Comparison of ENCODE assay signal across 21 cellular contexts in genomic region chr3:160162440-160162839, GRCh38.
DNase-seq lines count a peak whose midpoint lies in the region; ATAC-seq, FAIRE-seq and TF ChIP-seq lines count a peak whose summit lies in the region.
"Had no signal": no experiment of that assay in that cellular context is flagged by ENCODE, and none has a peak within 500 bp of the region (broad histone marks: within the 10 kb centered on the region; RNA-seq: fewer than 3 reads in every experiment).

No MANE protein-coding gene starts in this region.

- H3K36me3 Mint-ChIP-seq in type B pancreatic cell, result no peaks in the 10 kb centered on the region
- H3K36me3 Mint-ChIP-seq in activated T-helper 17 cell treated with anti-CD3 and anti-CD28 coated beads, Interleukin-2, amount 50 U/mL, for 72 hours (ENCODE audit: low read depth), result no peaks in the 10 kb centered on the region
- H3K36me3 Mint-ChIP-seq in activated CD4-positive, alpha-beta T cell treated with anti-CD3 and anti-CD28 coated beads, Interleukin-2, amount 10 ng/mL, durations not matched to agents 24 days and 14 days (ENCODE audit: low read depth), result no peaks in the 10 kb centered on the region
- H3K36me3 Mint-ChIP-seq: CD8-positive, alpha-beta memory T cell had no signal

- H2AFZ ChIP-seq in HepG2 (ENCODE audit: low read length), result no peak overlapping the region

- H3K27ac ChIP-seq in HepG2 (ENCODE audit: extremely low read length, insufficient read depth, low read length) (no peak overlapping the region), right lobe of liver (no peak overlapping the region)
- H3K27ac ChIP-seq: brain microvascular endothelial cell, gastroesophageal sphincter, neutrophil, Peyer's patch had no signal

- DNase-seq in HepG2 (ENCODE audit: low spot score), result no peak
- no peak for DNase-seq in right lobe of liver
- peak; percentile 42 for DNase-seq in astrocyte of the hippocampus (ENCODE audit: low read depth, low spot score)
- peak; percentile 15 for DNase-seq in kidney tubule cell (ENCODE audit: low spot score)
- DNase-seq in type B pancreatic cell (ENCODE audit: extremely low spot score, unreplicated experiment), result no peak
- DNase-seq in dermis blood vessel endothelial cell, result no peak
- DNase-seq in activated CD4-positive, alpha-beta T cell treated with anti-CD3 and anti-CD28 coated beads, Interleukin-2, amount 10 ng/mL, durations not matched to agents 24 days and 14 days, result no peak
- DNase-seq: activated naive CD4-positive, alpha-beta T cell treated with anti-CD3 and anti-CD28 coated beads, Interleukin-2, amount 50 U/mL, for 16 hours; brain microvascular endothelial cell; CD8-positive, alpha-beta memory T cell; cortex of kidney; DND-41; mammary epithelial cell; NCI-H2029; Peyer's patch; right cardiac atrium; stimulated activated CD4-positive, alpha-beta T cell treated with anti-CD3 and anti-CD28 coated beads, Interleukin-2, amount 100 ng/mL, for 48 hours had no signal

- POLR2A ChIA-PET in HepG2 (lab: Yijun Ruan, JAX), result no interaction called here

- H3K9ac ChIP-seq in HepG2 (ENCODE audit: insufficient read depth, low read depth, low read length), result no peak overlapping the region

- no TSS peak for BruUV-seq in HepG2 (replicated peaks; lab: Mats Ljungman, UMichigan)

- CTCF ChIA-PET in HepG2 (lab: Yijun Ruan, JAX; ENCODE audit: low intra/inter-chr PET ratio, low total read pairs), result interaction anchor here (2.2 kb wide), 1 partner anchor 251 kb away, joined by 19 read pairs; no protein-coding TSS in a partner anchor

- H3K4me1 ChIP-seq in HepG2 (ENCODE audit: insufficient read depth, low read length) (no peaks in the 10 kb centered on the region), right lobe of liver (no peaks in the 10 kb centered on the region)
- H3K4me1 ChIP-seq: gastroesophageal sphincter, Peyer's patch had no signal

- H3K4me3 Mint-ChIP-seq in type B pancreatic cell, result no peak overlapping the region
- H3K4me3 Mint-ChIP-seq in activated T-helper 17 cell treated with anti-CD3 and anti-CD28 coated beads, Interleukin-2, amount 50 U/mL, for 72 hours, result no peak overlapping the region
- H3K4me3 Mint-ChIP-seq in activated CD4-positive, alpha-beta T cell treated with anti-CD3 and anti-CD28 coated beads, Interleukin-2, amount 10 ng/mL, durations not matched to agents 24 days and 14 days, result no peak overlapping the region
- H3K4me3 Mint-ChIP-seq: CD8-positive, alpha-beta memory T cell had no signal

- H4K20me1 ChIP-seq in HepG2 (ENCODE audit: insufficient read depth, low read length), result no peaks in the 10 kb centered on the region

- TF ChIP-seq POLR2A in HepG2 (IDR thresholded peaks at IDR 0.05; ENCODE audit: insufficient read depth in 1 of 2, low read depth in 2 of 2, low read length in 2 of 2) (no peak), right lobe of liver (IDR thresholded peaks at IDR 0.05) (no peak)

- no peak for TF ChIP-seq RAD21 in HepG2 (CRISPR knock-in tag; IDR thresholded peaks at IDR 0.05)

- FAIRE-seq in HepG2 (lab: Jason Lieb, UNC), result no peak
- FAIRE-seq: GM19239 had no signal

- H3K4me2 ChIP-seq in HepG2 (ENCODE audit: low read depth, low read length), result no peak overlapping the region

- H3K36me3 ChIP-seq in HepG2 (replicated peaks in 1 of 2; ENCODE audit: control insufficient read depth in 1 of 2, insufficient read depth in 2 of 2, low read length in 2 of 2), result no peaks in the 10 kb centered on the region
- H3K36me3 ChIP-seq in right lobe of liver, result no peaks in the 10 kb centered on the region
- H3K36me3 ChIP-seq: brain microvascular endothelial cell, gastroesophageal sphincter, neutrophil, Peyer's patch had no signal

- TF ChIP-seq EP300 in HepG2 (IDR thresholded peaks at IDR 0.05; ENCODE audit: low read depth in 2 of 2, low read length in 2 of 2), result no peak
- no peak for TF ChIP-seq EP300 in HepG2 (CRISPR knock-in tag; IDR thresholded peaks at IDR 0.05; ENCODE audit: borderline replicate concordance)

- peaks cover 8% of the 10 kb centered on the region for H3K27me3 Mint-ChIP-seq in type B pancreatic cell
- H3K27me3 Mint-ChIP-seq in activated T-helper 17 cell treated with anti-CD3 and anti-CD28 coated beads, Interleukin-2, amount 50 U/mL, for 72 hours, result peaks cover 10% of the 10 kb centered on the region
- H3K27me3 Mint-ChIP-seq in activated CD4-positive, alpha-beta T cell treated with anti-CD3 and anti-CD28 coated beads, Interleukin-2, amount 10 ng/mL, durations not matched to agents 24 days and 14 days, result peaks cover 23% of the 10 kb centered on the region

- peak overlapping the region; percentile 39 for H3K27ac Mint-ChIP-seq in type B pancreatic cell
- H3K27ac Mint-ChIP-seq in activated T-helper 17 cell treated with anti-CD3 and anti-CD28 coated beads, Interleukin-2, amount 50 U/mL, for 72 hours, result no peak overlapping the region
- no peak overlapping the region for H3K27ac Mint-ChIP-seq in activated CD4-positive, alpha-beta T cell treated with anti-CD3 and anti-CD28 coated beads, Interleukin-2, amount 10 ng/mL, durations not matched to agents 24 days and 14 days
- H3K27ac Mint-ChIP-seq: CD8-positive, alpha-beta memory T cell had no signal

- H3K27me3 ChIP-seq in HepG2 (ENCODE audit: control insufficient read depth in 1 of 2, insufficient read depth in 2 of 2, low read length in 2 of 2), result no peaks in the 10 kb centered on the region; a peak in 2 of 5 replicates
- no peaks in the 10 kb centered on the region for H3K27me3 ChIP-seq in right lobe of liver
- H3K27me3 ChIP-seq: brain microvascular endothelial cell, gastroesophageal sphincter, neutrophil, Peyer's patch had no signal

- peaks cover 16% of the 10 kb centered on the region for H3K4me1 Mint-ChIP-seq in type B pancreatic cell (ENCODE audit: unreplicated experiment)
- no peaks in the 10 kb centered on the region for H3K4me1 Mint-ChIP-seq in activated T-helper 17 cell treated with anti-CD3 and anti-CD28 coated beads, Interleukin-2, amount 50 U/mL, for 72 hours
- H3K4me1 Mint-ChIP-seq in activated CD4-positive, alpha-beta T cell treated with anti-CD3 and anti-CD28 coated beads, Interleukin-2, amount 10 ng/mL, durations not matched to agents 24 days and 14 days, result no peaks in the 10 kb centered on the region
- H3K4me1 Mint-ChIP-seq: CD8-positive, alpha-beta memory T cell had no signal

- H3K9me3 Mint-ChIP-seq in type B pancreatic cell, result no peaks in the 10 kb centered on the region
- H3K9me3 Mint-ChIP-seq in activated T-helper 17 cell treated with anti-CD3 and anti-CD28 coated beads, Interleukin-2, amount 50 U/mL, for 72 hours, result no peaks in the 10 kb centered on the region
- no peaks in the 10 kb centered on the region for H3K9me3 Mint-ChIP-seq in activated CD4-positive, alpha-beta T cell treated with anti-CD3 and anti-CD28 coated beads, Interleukin-2, amount 10 ng/mL, durations not matched to agents 24 days and 14 days
- H3K9me3 Mint-ChIP-seq: CD8-positive, alpha-beta memory T cell had no signal

- no peaks in the 10 kb centered on the region for H3K9me3 ChIP-seq in HepG2 (ENCODE audit: low read length)
- H3K9me3 ChIP-seq in right lobe of liver, result no peaks in the 10 kb centered on the region
- H3K9me3 ChIP-seq: gastroesophageal sphincter, neutrophil, Peyer's patch had no signal

- WGBS in HepG2 (ENCODE audit: low lambda C conversion rate), result 43% methylated on average over 3 of the region's 5 CpGs
- WGBS in right lobe of liver (ENCODE audit: insufficient coverage, low coverage, low lambda C conversion rate, missing lambda C conversion rate), result 65% methylated on average over 4 of the region's 5 CpGs

- in situ Hi-C loops in HepG2 (cut with HindIII; ENCODE audit: extremely low pct_ligation_motif_present, low pct_unique_long_range_greater_than_20kb), result loop anchor here (5.0 kb wide), 3 partner anchors 180 to 325 kb away; no protein-coding TSS in a partner anchor

- no peak overlapping the region for H3K4me3 ChIP-seq in HepG2 (replicated peaks in 1 of 3; ENCODE audit: insufficient read depth in 1 of 3, low read depth in 2 of 3, low read length in 3 of 3)
- no peak overlapping the region for H3K4me3 ChIP-seq in right lobe of liver
- H3K4me3 ChIP-seq: gastroesophageal sphincter, Peyer's patch had no signal

- ATAC-seq in HepG2 (peak; percentile 52; the same call in 2 of the 3 replicates), right lobe of liver (no peak)
- no peak for ATAC-seq in activated T-helper 17 cell treated with anti-CD3 and anti-CD28 coated beads, Interleukin-2, amount 50 U/mL, for 72 hours (replicated peaks)
- ATAC-seq: gastroesophageal sphincter, right cardiac atrium had no signal

- H3K79me2 ChIP-seq in HepG2 (ENCODE audit: insufficient read depth, low read length), result no peaks in the 10 kb centered on the region

- TF ChIP-seq CTCF in HepG2 (CRISPR knock-in tag; IDR thresholded peaks at IDR 0.05), result no peak
- TF ChIP-seq CTCF in right lobe of liver (IDR thresholded peaks at IDR 0.05), result no peak
- no peak for TF ChIP-seq CTCF in type B pancreatic cell (conservative IDR thresholded peaks at IDR 0.05)

- intact Hi-C loops in HepG2 (cut with micrococcal nuclease; ENCODE audit: unreplicated experiment), result loop anchor here (5.0 kb wide), 1 partner anchor 325 kb away; no protein-coding TSS in a partner anchor
- intact Hi-C loops in right lobe of liver (cut with DNase I), result loop anchor here in 1 of 2 donors (5.0 kb wide), 1 partner anchor 185 kb away; no protein-coding TSS in a partner anchor
- intact Hi-C loops in activated CD4-positive, alpha-beta T cell treated with anti-CD3 and anti-CD28 coated beads, Interleukin-2, amount 10 ng/mL, durations not matched to agents 24 days and 14 days (cut with micrococcal nuclease), result no loop called here

TF ChIP-seq in HepG2, 621 proteins besides CTCF, POLR2A, EP300 and RAD21 (continues in another document):
- TF ChIP-seq AKAP8 (CRISPR knock-in tag; IDR thresholded peaks at IDR 0.05) (no peak), SOX6 (IDR thresholded peaks at IDR 0.05) (no peak), SOX6 (CRISPR knock-in tag; IDR thresholded peaks at IDR 0.05) (no peak), ZNF777 (CRISPR knock-in tag; IDR thresholded peaks at IDR 0.05) (no peak)
- TF ChIP-seq, protein P1, sequence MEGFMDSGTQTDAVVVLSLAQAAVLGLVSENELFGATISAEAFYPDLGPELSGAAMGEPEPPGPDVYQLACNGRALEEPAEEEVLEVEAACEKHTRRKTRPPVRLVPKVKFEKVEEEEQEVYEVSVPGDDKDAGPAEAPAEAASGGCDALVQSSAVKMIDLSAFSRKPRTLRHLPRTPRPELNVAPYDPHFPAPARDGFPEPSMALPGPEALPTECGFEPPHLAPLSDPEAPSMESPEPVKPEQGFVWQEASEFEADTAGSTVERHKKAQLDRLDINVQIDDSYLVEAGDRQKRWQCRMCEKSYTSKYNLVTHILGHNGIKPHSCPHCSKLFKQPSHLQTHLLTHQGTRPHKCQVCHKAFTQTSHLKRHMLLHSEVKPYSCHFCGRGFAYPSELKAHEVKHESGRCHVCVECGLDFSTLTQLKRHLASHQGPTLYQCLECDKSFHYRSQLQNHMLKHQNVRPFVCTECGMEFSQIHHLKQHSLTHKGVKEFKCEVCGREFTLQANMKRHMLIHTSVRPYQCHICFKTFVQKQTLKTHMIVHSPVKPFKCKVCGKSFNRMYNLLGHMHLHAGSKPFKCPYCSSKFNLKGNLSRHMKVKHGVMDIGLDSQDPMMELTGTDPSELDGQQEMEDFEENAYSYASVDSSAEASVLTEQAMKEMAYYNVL (CRISPR knock-in tag; IDR thresholded peaks at IDR 0.05; ENCODE audit: borderline replicate concordance), result no peak

Comparison
In these comparisons a context has a peak if more than half of its experiments do, and no peak if none do; other contexts are left out.
1. DNase-seq: peak in astrocyte of the hippocampus (single experiment) and kidney tubule cell (single experiment); none in HepG2 (single experiment), right lobe of liver (0 of 3), type B pancreatic cell (single experiment), dermis blood vessel endothelial cell (single experiment) and activated CD4-positive, alpha-beta T cell treated with anti-CD3 and anti-CD28 coated beads, Interleukin-2, amount 10 ng/mL, durations not matched to agents 24 days and 14 days (single experiment).